Comparison of ENCODE assay signal across 1 cellular context in genomic region chr19:39959407-39959806, GRCh38. TPM values are rescaled to one million over a fixed set of nuclear protein-coding genes. Genes with fewer than 3 reads are reported as not detected.
"Had no signal": no experiment of that assay in that cellular context is flagged by ENCODE, and none has a peak within 500 bp of the region (broad histone marks: within the 10 kb centered on the region; RNA-seq: fewer than 3 reads in every experiment).

No MANE protein-coding gene starts in this region.

RNA-seq across cellular contexts. Expression of gene FCGBP, which starts 25.0 kb away (rescaled TPM):
- total RNA-seq: endothelial cell of umbilical vein had no signal
